In the genomic region with DNA sequence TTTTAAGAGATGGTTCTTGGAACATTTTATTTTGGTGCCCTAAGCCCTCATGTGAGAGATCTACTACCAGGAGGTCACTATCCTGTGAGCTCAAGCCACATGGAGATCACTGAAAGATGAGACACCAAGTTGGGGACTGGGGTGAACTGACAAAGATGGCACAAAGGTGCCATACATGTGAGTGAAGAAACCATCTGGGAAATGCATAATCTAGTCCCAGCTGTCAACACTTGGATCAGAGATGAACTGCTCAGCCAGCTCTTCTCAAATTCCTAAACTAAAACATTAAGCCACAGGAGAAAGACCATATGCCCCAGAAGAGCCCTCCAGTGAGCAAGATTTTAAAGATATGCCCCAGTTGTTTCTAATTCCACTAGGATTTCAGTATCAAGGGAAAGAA, we compare ENCODE assay signal across 23 cellular contexts. TPM values are rescaled to one million over a fixed set of nuclear protein-coding genes. Genes with fewer than 3 reads are reported as not detected.
"Had no signal": no experiment of that assay in that cellular context is flagged by ENCODE, and none has a peak within 500 bp of the region (broad histone marks: within the 10 kb centered on the region; RNA-seq: fewer than 3 reads in every experiment).

No MANE protein-coding gene starts in this region.

- H3K4me1 ChIP-seq: foreskin keratinocyte, prostate gland, right lobe of liver, thyroid gland had no signal

- H3K4me3 ChIP-seq: dorsolateral prefrontal cortex, prostate gland, right lobe of liver, thyroid gland had no signal

- DNase-seq: activated B cell treated with CpG ODN at 0.5 μM for 24 hours; activated CD4-positive, alpha-beta memory T cell treated with anti-CD3 and anti-CD28 coated beads, Interleukin-2, amount 10 ng/mL, durations not matched to agents 7 days and 5 days; activated CD4-positive, alpha-beta T cell treated with anti-CD3 and anti-CD28 coated beads for 4 hours; activated CD8-positive, alpha-beta memory T cell treated with anti-CD3 and anti-CD28 coated beads, Interleukin-2, amount 10 ng/mL, durations not matched to agents 7 days and 5 days; amygdala; caudate nucleus; dorsolateral prefrontal cortex; endodermal cell; foreskin keratinocyte; glutamatergic neuron; hypothalamus; islet precursor cell; mammary epithelial cell; midbrain; right lobe of liver; stimulated activated CD4-positive, alpha-beta T cell treated with anti-CD3 and anti-CD28 coated beads, Interleukin-4, amount 100 ng/mL, for 4 hours; stimulated activated naive B cell treated with anti-CD40 and anti-IgM and Interleukin-4, amounts not matched to agents 10 μg/mL and 1 μg/mL and 100 μg/mL, for 72 hours; thyroid gland had no signal

- H3K36me3 ChIP-seq: prostate gland, right lobe of liver, thyroid gland had no signal

- H3K27me3 ChIP-seq: dorsolateral prefrontal cortex, foreskin keratinocyte, right lobe of liver, thyroid gland had no signal

- ATAC-seq: activated CD8-positive, alpha-beta memory T cell treated with anti-CD3 and anti-CD28 coated beads, Interleukin-2, amount 10 ng/mL, durations not matched to agents 7 days and 5 days; foreskin keratinocyte; right lobe of liver; stimulated activated naive B cell treated with anti-CD40 and anti-IgM and Interleukin-4, amounts not matched to agents 10 μg/mL and 1 μg/mL and 100 μg/mL, for 72 hours had no signal

- H3K9me3 ChIP-seq: prostate gland, right lobe of liver, thyroid gland had no signal

- H3K27ac ChIP-seq: epithelial cell of prostate, foreskin keratinocyte, prostate gland, right lobe of liver, thyroid gland had no signal

RNA-seq across cellular contexts. Expression of gene MYOT, which starts 22.2 kb away (rescaled TPM):
- total RNA-seq: activated B cell treated with CpG ODN at 0.5 μM for 24 hours; activated CD4-positive, alpha-beta memory T cell treated with anti-CD3 and anti-CD28 coated beads, Interleukin-2, amount 10 ng/mL, durations not matched to agents 7 days and 5 days; activated CD8-positive, alpha-beta memory T cell treated with anti-CD3 and anti-CD28 coated beads, Interleukin-2, amount 10 ng/mL, durations not matched to agents 7 days and 5 days; endodermal cell; fibroblast of lung; neural crest cell had no signal
- polyA plus RNA-seq: fibroblast of lung had no signal

RNA-seq across cellular contexts. Expression of gene PKD2L2, which starts 43.8 kb away (rescaled TPM):
- total RNA-seq: activated B cell treated with CpG ODN at 0.5 μM for 24 hours, endodermal cell, fibroblast of lung, foreskin keratinocyte, mammary epithelial cell, neural crest cell, omental fat pad, right lobe of liver, thyroid gland had no signal
- polyA plus RNA-seq: fibroblast of lung, mammary epithelial cell had no signal
